In the genomic region with DNA sequence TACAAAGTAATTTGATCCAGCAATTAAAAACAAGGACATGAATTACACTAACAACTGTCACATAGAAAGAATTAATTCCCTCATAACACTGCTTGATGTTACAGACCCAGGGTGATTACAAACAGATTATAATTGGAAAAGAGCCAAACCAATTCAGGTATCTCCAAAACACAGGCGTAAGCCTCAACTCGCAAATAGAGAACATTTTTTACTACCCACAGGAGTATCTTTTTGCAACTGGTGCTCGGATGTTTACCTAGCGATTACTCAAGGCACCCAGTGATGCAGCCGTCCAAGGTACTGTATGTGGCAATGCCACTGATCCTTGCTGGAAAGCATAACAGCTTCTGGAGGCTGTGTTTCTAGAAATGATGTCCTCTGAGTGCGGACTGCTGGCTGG, we compare ENCODE assay signal across 1 cellular context.
TF ChIP-seq lines count a peak whose summit lies in the region.

No MANE protein-coding gene starts in this region.

TF ChIP-seq in HepG2, 621 proteins besides CTCF, POLR2A, EP300 and RAD21 (continued from another document and continues in another):
- TF ChIP-seq, protein P1, sequence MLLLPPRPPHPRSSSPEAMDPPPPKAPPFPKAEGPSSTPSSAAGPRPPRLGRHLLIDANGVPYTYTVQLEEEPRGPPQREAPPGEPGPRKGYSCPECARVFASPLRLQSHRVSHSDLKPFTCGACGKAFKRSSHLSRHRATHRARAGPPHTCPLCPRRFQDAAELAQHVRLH (CRISPR knock-in tag; IDR thresholded peaks at IDR 0.05; ENCODE audit: borderline replicate concordance, low read depth), result no peak
- TF ChIP-seq ETV6 (CRISPR knock-in tag; conservative IDR thresholded peaks at IDR 0.05), result no peak
- no peak for TF ChIP-seq RFX3 (CRISPR knock-in tag; IDR thresholded peaks at IDR 0.05)
- no peak for TF ChIP-seq SALL2 (CRISPR knock-in tag; IDR thresholded peaks at IDR 0.05)
- no peak for TF ChIP-seq MBD4 (IDR thresholded peaks at IDR 0.05; ENCODE audit: borderline replicate concordance, low read length)
- TF ChIP-seq FOXA3 (CRISPR knock-in tag; IDR thresholded peaks at IDR 0.05), result peak; percentile 91
- TF ChIP-seq, protein P2, sequence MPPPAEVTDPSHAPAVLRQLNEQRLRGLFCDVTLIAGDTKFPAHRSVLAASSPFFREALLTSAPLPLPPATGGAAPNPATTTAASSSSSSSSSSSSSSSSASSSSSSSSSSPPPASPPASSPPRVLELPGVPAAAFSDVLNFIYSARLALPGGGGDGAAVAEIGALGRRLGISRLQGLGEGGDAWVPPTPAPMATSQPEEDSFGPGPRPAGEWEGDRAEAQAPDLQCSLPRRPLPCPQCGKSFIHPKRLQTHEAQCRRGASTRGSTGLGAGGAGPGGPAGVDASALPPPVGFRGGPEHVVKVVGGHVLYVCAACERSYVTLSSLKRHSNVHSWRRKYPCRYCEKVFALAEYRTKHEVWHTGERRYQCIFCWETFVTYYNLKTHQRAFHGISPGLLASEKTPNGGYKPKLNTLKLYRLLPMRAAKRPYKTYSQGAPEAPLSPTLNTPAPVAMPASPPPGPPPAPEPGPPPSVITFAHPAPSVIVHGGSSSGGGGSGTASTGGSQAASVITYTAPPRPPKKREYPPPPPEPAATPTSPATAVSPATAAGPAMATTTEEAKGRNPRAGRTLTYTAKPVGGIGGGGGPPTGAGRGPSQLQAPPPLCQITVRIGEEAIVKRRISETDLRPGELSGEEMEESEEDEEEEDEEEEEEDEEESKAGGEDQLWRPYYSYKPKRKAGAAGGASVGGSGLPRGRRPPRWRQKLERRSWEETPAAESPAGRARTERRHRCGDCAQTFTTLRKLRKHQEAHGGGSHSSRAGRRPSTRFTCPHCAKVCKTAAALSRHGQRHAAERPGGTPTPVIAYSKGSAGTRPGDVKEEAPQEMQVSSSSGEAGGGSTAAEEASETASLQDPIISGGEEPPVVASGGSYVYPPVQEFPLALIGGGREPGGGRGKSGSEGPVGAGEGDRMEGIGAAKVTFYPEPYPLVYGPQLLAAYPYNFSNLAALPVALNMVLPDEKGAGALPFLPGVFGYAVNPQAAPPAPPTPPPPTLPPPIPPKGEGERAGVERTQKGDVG (CRISPR knock-in tag; IDR thresholded peaks at IDR 0.05; ENCODE audit: borderline replicate concordance), result no peak
- TF ChIP-seq CBX2 (IDR thresholded peaks at IDR 0.05; ENCODE audit: low read depth, low read length), result no peak
- no peak for TF ChIP-seq CBX2 (CRISPR knock-in tag; IDR thresholded peaks at IDR 0.05; ENCODE audit: low read depth)
- peak; percentile 90 for TF ChIP-seq HNF4A (CRISPR knock-in tag; IDR thresholded peaks at IDR 0.05)
- no peak for TF ChIP-seq ZNF841 (CRISPR knock-in tag; IDR thresholded peaks at IDR 0.05; ENCODE audit: borderline replicate concordance)
- TF ChIP-seq, protein P3, sequence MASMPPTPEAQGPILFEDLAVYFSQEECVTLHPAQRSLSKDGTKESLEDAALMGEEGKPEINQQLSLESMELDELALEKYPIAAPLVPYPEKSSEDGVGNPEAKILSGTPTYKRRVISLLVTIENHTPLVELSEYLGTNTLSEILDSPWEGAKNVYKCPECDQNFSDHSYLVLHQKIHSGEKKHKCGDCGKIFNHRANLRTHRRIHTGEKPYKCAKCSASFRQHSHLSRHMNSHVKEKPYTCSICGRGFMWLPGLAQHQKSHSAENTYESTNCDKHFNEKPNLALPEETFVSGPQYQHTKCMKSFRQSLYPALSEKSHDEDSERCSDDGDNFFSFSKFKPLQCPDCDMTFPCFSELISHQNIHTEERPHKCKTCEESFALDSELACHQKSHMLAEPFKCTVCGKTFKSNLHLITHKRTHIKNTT (CRISPR knock-in tag; IDR thresholded peaks at IDR 0.05), result no peak
- TF ChIP-seq SETDB1 (CRISPR knock-in tag; IDR thresholded peaks at IDR 0.05; ENCODE audit: borderline replicate concordance), result no peak
- TF ChIP-seq GATAD2A (CRISPR knock-in tag; IDR thresholded peaks at IDR 0.05), result peak; percentile 65
- TF ChIP-seq FOXO1 (CRISPR knock-in tag; IDR thresholded peaks at IDR 0.05), result 0 out of 2 replicates have a peak, but pooled peaks have one; percentile 22
- TF ChIP-seq PAF1 (CRISPR knock-in tag; IDR thresholded peaks at IDR 0.05), result no peak
- TF ChIP-seq, protein P4, sequence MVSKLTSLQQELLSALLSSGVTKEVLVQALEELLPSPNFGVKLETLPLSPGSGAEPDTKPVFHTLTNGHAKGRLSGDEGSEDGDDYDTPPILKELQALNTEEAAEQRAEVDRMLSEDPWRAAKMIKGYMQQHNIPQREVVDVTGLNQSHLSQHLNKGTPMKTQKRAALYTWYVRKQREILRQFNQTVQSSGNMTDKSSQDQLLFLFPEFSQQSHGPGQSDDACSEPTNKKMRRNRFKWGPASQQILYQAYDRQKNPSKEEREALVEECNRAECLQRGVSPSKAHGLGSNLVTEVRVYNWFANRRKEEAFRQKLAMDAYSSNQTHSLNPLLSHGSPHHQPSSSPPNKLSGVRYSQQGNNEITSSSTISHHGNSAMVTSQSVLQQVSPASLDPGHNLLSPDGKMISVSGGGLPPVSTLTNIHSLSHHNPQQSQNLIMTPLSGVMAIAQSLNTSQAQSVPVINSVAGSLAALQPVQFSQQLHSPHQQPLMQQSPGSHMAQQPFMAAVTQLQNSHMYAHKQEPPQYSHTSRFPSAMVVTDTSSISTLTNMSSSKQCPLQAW (CRISPR knock-in tag; IDR thresholded peaks at IDR 0.05), result no peak
- no peak for TF ChIP-seq TOE1 (CRISPR knock-in tag; IDR thresholded peaks at IDR 0.05)
- TF ChIP-seq FOSL2 (CRISPR knock-in tag; IDR thresholded peaks at IDR 0.05), result peak; percentile 81
- no peak for TF ChIP-seq TBX2 (CRISPR knock-in tag; IDR thresholded peaks at IDR 0.05; ENCODE audit: borderline replicate concordance)
- TF ChIP-seq, protein P5, sequence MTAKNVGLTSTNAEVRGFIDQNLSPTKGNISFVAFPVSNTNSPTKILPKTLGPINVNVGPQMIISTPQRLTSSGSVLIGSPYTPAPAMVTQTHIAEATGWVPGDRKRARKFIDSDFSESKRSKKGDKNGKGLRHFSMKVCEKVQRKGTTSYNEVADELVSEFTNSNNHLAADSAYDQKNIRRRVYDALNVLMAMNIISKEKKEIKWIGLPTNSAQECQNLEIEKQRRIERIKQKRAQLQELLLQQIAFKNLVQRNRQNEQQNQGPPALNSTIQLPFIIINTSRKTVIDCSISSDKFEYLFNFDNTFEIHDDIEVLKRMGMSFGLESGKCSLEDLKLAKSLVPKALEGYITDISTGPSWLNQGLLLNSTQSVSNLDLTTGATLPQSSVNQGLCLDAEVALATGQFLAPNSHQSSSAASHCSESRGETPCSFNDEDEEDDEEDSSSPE (CRISPR knock-in tag; IDR thresholded peaks at IDR 0.05), result no peak
- no peak for TF ChIP-seq NFATC3 (CRISPR knock-in tag; IDR thresholded peaks at IDR 0.05)
- no peak for TF ChIP-seq ZSCAN25 (CRISPR knock-in tag; IDR thresholded peaks at IDR 0.05)
- TF ChIP-seq SMAD1 (CRISPR knock-in tag; IDR thresholded peaks at IDR 0.05; ENCODE audit: borderline replicate concordance, low read depth), result no peak
- 0 out of 2 replicates have a peak, but pooled peaks have one; percentile 24 for TF ChIP-seq FOSL1 (CRISPR knock-in tag; IDR thresholded peaks at IDR 0.05; ENCODE audit: borderline replicate concordance)
- TF ChIP-seq U2AF2 (IDR thresholded peaks at IDR 0.05; ENCODE audit: low read depth, low read length), result no peak
- TF ChIP-seq ZNF615 (CRISPR knock-in tag; IDR thresholded peaks at IDR 0.05; ENCODE audit: borderline replicate concordance), result no peak
- TF ChIP-seq ATF7-NPFF (CRISPR knock-in tag; IDR thresholded peaks at IDR 0.05; ENCODE audit: low read depth), result no peak
- peak; percentile 100 for TF ChIP-seq BCL6 (CRISPR knock-in tag; IDR thresholded peaks at IDR 0.05)
- no peak for TF ChIP-seq SATB2 (CRISPR knock-in tag; IDR thresholded peaks at IDR 0.05)
- TF ChIP-seq ZNF274 (CRISPR knock-in tag; IDR thresholded peaks at IDR 0.05), result no peak
- TF ChIP-seq, protein P6, sequence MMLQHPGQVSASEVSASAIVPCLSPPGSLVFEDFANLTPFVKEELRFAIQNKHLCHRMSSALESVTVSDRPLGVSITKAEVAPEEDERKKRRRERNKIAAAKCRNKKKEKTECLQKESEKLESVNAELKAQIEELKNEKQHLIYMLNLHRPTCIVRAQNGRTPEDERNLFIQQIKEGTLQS (CRISPR knock-in tag; IDR thresholded peaks at IDR 0.05), result no peak
- TF ChIP-seq NCOR1 (IDR thresholded peaks at IDR 0.05; ENCODE audit: borderline replicate concordance, low read length), result peak; percentile 45; the same call in 1 of the 2 replicates
- TF ChIP-seq REXO4 (CRISPR knock-in tag; IDR thresholded peaks at IDR 0.05; ENCODE audit: borderline replicate concordance), result no peak
- TF ChIP-seq, protein P7, sequence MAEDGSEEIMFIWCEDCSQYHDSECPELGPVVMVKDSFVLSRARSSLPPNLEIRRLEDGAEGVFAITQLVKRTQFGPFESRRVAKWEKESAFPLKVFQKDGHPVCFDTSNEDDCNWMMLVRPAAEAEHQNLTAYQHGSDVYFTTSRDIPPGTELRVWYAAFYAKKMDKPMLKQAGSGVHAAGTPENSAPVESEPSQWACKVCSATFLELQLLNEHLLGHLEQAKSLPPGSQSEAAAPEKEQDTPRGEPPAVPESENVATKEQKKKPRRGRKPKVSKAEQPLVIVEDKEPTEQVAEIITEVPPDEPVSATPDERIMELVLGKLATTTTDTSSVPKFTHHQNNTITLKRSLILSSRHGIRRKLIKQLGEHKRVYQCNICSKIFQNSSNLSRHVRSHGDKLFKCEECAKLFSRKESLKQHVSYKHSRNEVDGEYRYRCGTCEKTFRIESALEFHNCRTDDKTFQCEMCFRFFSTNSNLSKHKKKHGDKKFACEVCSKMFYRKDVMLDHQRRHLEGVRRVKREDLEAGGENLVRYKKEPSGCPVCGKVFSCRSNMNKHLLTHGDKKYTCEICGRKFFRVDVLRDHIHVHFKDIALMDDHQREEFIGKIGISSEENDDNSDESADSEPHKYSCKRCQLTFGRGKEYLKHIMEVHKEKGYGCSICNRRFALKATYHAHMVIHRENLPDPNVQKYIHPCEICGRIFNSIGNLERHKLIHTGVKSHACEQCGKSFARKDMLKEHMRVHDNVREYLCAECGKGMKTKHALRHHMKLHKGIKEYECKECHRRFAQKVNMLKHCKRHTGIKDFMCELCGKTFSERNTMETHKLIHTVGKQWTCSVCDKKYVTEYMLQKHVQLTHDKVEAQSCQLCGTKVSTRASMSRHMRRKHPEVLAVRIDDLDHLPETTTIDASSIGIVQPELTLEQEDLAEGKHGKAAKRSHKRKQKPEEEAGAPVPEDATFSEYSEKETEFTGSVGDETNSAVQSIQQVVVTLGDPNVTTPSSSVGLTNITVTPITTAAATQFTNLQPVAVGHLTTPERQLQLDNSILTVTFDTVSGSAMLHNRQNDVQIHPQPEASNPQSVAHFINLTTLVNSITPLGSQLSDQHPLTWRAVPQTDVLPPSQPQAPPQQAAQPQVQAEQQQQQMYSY (CRISPR knock-in tag; IDR thresholded peaks at IDR 0.05), result no peak
- TF ChIP-seq, protein P8, sequence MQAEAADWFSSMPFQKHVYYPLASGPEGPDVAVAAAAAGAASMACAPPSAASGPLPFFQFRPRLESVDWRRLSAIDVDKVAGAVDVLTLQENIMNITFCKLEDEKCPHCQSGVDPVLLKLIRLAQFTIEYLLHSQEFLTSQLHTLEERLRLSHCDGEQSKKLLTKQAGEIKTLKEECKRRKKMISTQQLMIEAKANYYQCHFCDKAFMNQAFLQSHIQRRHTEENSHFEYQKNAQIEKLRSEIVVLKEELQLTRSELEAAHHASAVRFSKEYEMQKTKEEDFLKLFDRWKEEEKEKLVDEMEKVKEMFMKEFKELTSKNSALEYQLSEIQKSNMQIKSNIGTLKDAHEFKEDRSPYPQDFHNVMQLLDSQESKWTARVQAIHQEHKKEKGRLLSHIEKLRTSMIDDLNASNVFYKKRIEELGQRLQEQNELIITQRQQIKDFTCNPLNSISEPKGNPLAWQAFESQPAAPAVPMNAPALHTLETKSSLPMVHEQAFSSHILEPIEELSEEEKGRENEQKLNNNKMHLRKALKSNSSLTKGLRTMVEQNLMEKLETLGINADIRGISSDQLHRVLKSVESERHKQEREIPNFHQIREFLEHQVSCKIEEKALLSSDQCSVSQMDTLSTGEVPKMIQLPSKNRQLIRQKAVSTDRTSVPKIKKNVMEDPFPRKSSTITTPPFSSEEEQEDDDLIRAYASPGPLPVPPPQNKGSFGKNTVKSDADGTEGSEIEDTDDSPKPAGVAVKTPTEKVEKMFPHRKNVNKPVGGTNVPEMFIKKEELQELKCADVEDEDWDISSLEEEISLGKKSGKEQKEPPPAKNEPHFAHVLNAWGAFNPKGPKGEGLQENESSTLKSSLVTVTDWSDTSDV (CRISPR knock-in tag; IDR thresholded peaks at IDR 0.05), result no peak
- TF ChIP-seq, protein P9, sequence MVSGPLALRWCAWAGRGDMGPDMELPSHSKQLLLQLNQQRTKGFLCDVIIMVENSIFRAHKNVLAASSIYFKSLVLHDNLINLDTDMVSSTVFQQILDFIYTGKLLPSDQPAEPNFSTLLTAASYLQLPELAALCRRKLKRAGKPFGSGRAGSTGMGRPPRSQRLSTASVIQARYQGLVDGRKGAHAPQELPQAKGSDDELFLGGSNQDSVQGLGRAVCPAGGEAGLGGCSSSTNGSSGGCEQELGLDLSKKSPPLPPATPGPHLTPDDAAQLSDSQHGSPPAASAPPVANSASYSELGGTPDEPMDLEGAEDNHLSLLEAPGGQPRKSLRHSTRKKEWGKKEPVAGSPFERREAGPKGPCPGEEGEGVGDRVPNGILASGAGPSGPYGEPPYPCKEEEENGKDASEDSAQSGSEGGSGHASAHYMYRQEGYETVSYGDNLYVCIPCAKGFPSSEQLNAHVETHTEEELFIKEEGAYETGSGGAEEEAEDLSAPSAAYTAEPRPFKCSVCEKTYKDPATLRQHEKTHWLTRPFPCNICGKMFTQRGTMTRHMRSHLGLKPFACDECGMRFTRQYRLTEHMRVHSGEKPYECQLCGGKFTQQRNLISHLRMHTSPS (CRISPR knock-in tag; IDR thresholded peaks at IDR 0.05; ENCODE audit: low read depth), result no peak
- no peak for TF ChIP-seq SIX4 (CRISPR knock-in tag; IDR thresholded peaks at IDR 0.05)
- TF ChIP-seq ZNF225 (CRISPR knock-in tag; IDR thresholded peaks at IDR 0.05), result no peak
- TF ChIP-seq, protein P10, sequence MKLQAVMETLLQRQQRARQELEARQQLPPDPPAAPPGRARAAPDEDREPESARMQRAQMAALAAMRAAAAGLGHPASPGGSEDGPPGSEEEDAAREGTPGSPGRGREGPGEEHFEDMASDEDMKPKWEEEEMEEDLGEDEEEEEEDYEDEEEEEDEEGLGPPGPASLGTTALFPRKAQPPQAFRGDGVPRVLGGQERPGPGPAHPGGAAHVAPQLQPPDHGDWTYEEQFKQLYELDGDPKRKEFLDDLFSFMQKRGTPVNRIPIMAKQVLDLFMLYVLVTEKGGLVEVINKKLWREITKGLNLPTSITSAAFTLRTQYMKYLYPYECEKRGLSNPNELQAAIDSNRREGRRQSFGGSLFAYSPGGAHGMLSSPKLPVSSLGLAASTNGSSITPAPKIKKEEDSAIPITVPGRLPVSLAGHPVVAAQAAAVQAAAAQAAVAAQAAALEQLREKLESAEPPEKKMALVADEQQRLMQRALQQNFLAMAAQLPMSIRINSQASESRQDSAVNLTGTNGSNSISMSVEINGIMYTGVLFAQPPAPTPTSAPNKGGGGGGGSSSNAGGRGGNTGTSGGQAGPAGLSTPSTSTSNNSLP (IDR thresholded peaks at IDR 0.05; ENCODE audit: low read depth, low read length), result no peak
